In genomic region chr17:48642059-48642842, GRCh38 we compare ENCODE assay signal across 1 cellular context.
TF ChIP-seq lines count a peak whose summit lies in the region.

No MANE protein-coding gene starts in this region.

TF ChIP-seq in A549, 52 proteins besides CTCF, POLR2A, EP300 and RAD21:
- TF ChIP-seq HEYL (CRISPR knock-in tag; IDR thresholded peaks at IDR 0.05) (no peak), RARB (CRISPR knock-in tag; IDR thresholded peaks at IDR 0.05) (no peak), BCL3 (IDR thresholded peaks at IDR 0.05) (0 out of 3 replicates have a peak, but pooled peaks have one; percentile 12), TP53 (CRISPR knock-in tag; IDR thresholded peaks at IDR 0.05) (no peak), CHD4 (IDR thresholded peaks at IDR 0.05; ENCODE audit: borderline replicate concordance) (no peak), PHF8 (IDR thresholded peaks at IDR 0.05; ENCODE audit: borderline replicate concordance, low read depth) (no peak), MAX (IDR thresholded peaks at IDR 0.05) (peak; percentile 73), FOSL2 (IDR thresholded peaks at IDR 0.05) (no peak), FOSL2 (CRISPR knock-in tag; IDR thresholded peaks at IDR 0.05) (no peak), ZC3H11A (IDR thresholded peaks at IDR 0.05) (no peak)
